Comparison of ENCODE assay signal across 1 cellular context in genomic region chr14:100155049-100155621, GRCh38.
TF ChIP-seq lines count a peak whose summit lies in the region.

No MANE protein-coding gene starts in this region.

TF ChIP-seq in HepG2, 621 proteins besides CTCF, POLR2A, EP300 and RAD21 (continued from another document):
- TF ChIP-seq STAT6 (CRISPR knock-in tag; IDR thresholded peaks at IDR 0.05; ENCODE audit: borderline replicate concordance) (no peak), SMYD3 (CRISPR knock-in tag; IDR thresholded peaks at IDR 0.05) (no peak), ZMYM2 (CRISPR knock-in tag; IDR thresholded peaks at IDR 0.05) (0 out of 2 replicates have a peak, but pooled peaks have one; percentile 32), ZMYM3 (CRISPR knock-in tag; IDR thresholded peaks at IDR 0.05) (peak; percentile 60), MXD4 (CRISPR knock-in tag; IDR thresholded peaks at IDR 0.05) (no peak), SOX6 (IDR thresholded peaks at IDR 0.05) (no peak), SOX6 (CRISPR knock-in tag; IDR thresholded peaks at IDR 0.05) (no peak), XRCC5 (optimal IDR thresholded peaks at IDR 0.05; ENCODE audit: low read length) (peak; percentile 23), NONO (IDR thresholded peaks at IDR 0.05) (no peak), NONO (CRISPR knock-in tag; conservative IDR thresholded peaks at IDR 0.05) (peak; percentile 63; the same call in 1 of the 2 replicates), RXRA (CRISPR knock-in tag; IDR thresholded peaks at IDR 0.05) (0 out of 2 replicates have a peak, but pooled peaks have one; percentile 12), REXO4 (CRISPR knock-in tag; IDR thresholded peaks at IDR 0.05; ENCODE audit: borderline replicate concordance) (no peak), ZNF12 (CRISPR knock-in tag; IDR thresholded peaks at IDR 0.05) (0 out of 2 replicates have a peak, but pooled peaks have one; percentile 29), GRHL1 (CRISPR knock-in tag; conservative IDR thresholded peaks at IDR 0.05) (no peak), MTA1 (CRISPR knock-in tag; IDR thresholded peaks at IDR 0.05; ENCODE audit: borderline replicate concordance) (peak; percentile 53; the same call in 1 of the 2 replicates), CC2D1A (CRISPR knock-in tag; IDR thresholded peaks at IDR 0.05) (0 out of 2 replicates have a peak, but pooled peaks have one; percentile 38), CBX5 (CRISPR knock-in tag; IDR thresholded peaks at IDR 0.05; ENCODE audit: borderline replicate concordance) (peak; percentile 99), ZNF556 (CRISPR knock-in tag; IDR thresholded peaks at IDR 0.05; ENCODE audit: borderline replicate concordance) (peak; percentile 54; the same call in 1 of the 2 replicates), RARG (CRISPR knock-in tag; IDR thresholded peaks at IDR 0.05; ENCODE audit: low read depth) (no peak), ZNF567 (CRISPR knock-in tag; IDR thresholded peaks at IDR 0.05; ENCODE audit: borderline replicate concordance) (no peak), ZNF780A (CRISPR knock-in tag; IDR thresholded peaks at IDR 0.05) (0 out of 2 replicates have a peak, but pooled peaks have one; percentile 42), ARNT2 (CRISPR knock-in tag; IDR thresholded peaks at IDR 0.05; ENCODE audit: low read depth) (peak; percentile 43; the same call in 1 of the 2 replicates), STAG1 (CRISPR knock-in tag; IDR thresholded peaks at IDR 0.05) (peak; percentile 62), ZNF274 (CRISPR knock-in tag; IDR thresholded peaks at IDR 0.05) (0 out of 2 replicates have a peak, but pooled peaks have one; percentile 43), IRF1 (CRISPR knock-in tag; IDR thresholded peaks at IDR 0.05; ENCODE audit: low read depth) (no peak), ZSCAN25 (CRISPR knock-in tag; IDR thresholded peaks at IDR 0.05) (no peak; the same call in 1 of the 2 replicates), ZNF781 (CRISPR knock-in tag; IDR thresholded peaks at IDR 0.05; ENCODE audit: borderline replicate concordance, not compliant biosample characterization) (peak; percentile 31), NCOR1 (IDR thresholded peaks at IDR 0.05; ENCODE audit: borderline replicate concordance, low read length) (no peak), GPN1 (CRISPR knock-in tag; IDR thresholded peaks at IDR 0.05; ENCODE audit: borderline replicate concordance) (no peak), PATZ1 (CRISPR knock-in tag; IDR thresholded peaks at IDR 0.05) (no peak), ZNF543 (CRISPR knock-in tag; IDR thresholded peaks at IDR 0.05) (0 out of 2 replicates have a peak, but pooled peaks have one; percentile 25), GABPB1 (CRISPR knock-in tag; IDR thresholded peaks at IDR 0.05) (0 out of 2 replicates have a peak, but pooled peaks have one; percentile 23), RNF2 (conservative IDR thresholded peaks at IDR 0.05; ENCODE audit: low read depth) (no peak), KDM1A (CRISPR knock-in tag; IDR thresholded peaks at IDR 0.05) (no peak), HNF4A (CRISPR knock-in tag; IDR thresholded peaks at IDR 0.05) (peak; percentile 24; the same call in 1 of the 2 replicates), SAP130 (CRISPR knock-in tag; IDR thresholded peaks at IDR 0.05; ENCODE audit: low read depth) (peak; percentile 19; the same call in 1 of the 2 replicates), MAX (IDR thresholded peaks at IDR 0.05) (peak; percentile 40; the same call in 1 of the 2 replicates)
